Comparison of ENCODE assay signal across 28 cellular contexts in the genomic region with DNA sequence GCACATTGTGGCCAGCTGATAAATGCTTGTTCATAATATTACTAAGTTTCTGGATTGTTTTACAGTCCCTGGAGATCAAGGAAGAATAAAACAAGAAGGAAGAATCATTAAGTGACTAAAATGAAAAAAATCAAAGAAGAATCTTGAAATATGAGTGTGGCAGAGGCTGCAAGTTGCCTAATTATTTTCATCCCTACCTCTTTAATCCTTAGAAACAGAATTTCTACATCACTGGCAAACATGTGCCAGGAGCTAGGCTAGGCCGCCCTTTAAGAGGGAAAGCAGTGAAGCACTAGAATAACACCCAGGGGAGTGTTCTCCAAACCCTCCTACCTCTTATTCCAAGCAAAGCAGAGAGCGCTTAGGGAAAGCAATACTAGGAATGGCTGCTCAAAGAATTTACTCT.
DNase-seq lines count a peak whose midpoint lies in the region; ATAC-seq, FAIRE-seq and TF ChIP-seq lines count a peak whose summit lies in the region.
"Had no signal": no experiment of that assay in that cellular context is flagged by ENCODE, and none has a peak within 500 bp of the region (broad histone marks: within the 10 kb centered on the region; RNA-seq: fewer than 3 reads in every experiment).

No MANE protein-coding gene starts in this region.

- POLR2A ChIA-PET in HepG2 (lab: Yijun Ruan, JAX) (no interaction called here), H1 (lab: Charles Lee; ENCODE audit: partially characterized antibody) (interaction anchor here (1.2 kb wide), 2 partner anchors 10 to 16 kb away, joined by 3 read pairs; no protein-coding TSS in a partner anchor)
- POLR2A ChIA-PET in activated CD4-positive, alpha-beta T cell treated with anti-CD3 and anti-CD28 coated beads, Interleukin-2, amount 10 ng/mL, durations not matched to agents 7 days and 5 days (lab: Charles Lee) = no interaction called here

- H3K27me3 ChIP-seq in liver (ENCODE audit: control insufficient read depth in 4 of 4, insufficient read depth in 4 of 4, low read length in 3 of 4) = no peaks in the 10 kb centered on the region
- H3K27me3 ChIP-seq in HepG2 (ENCODE audit: control insufficient read depth in 1 of 2, insufficient read depth in 2 of 2, low read length in 2 of 2) = no peaks in the 10 kb centered on the region
- no peaks in the 10 kb centered on the region for H3K27me3 ChIP-seq in H1 (replicated peaks in 1 of 4; ENCODE audit: control insufficient read depth in 3 of 4, extremely low read depth in 1 of 4, insufficient read depth in 3 of 4, low read length in 3 of 4)
- H3K27me3 ChIP-seq: ascending aorta, esophagus muscularis mucosa, stomach, vagina had no signal

- H3K27me3 Mint-ChIP-seq in activated CD4-positive, alpha-beta T cell treated with anti-CD3 and anti-CD28 coated beads, Interleukin-2, amount 10 ng/mL, durations not matched to agents 7 days and 5 days = no peaks in the 10 kb centered on the region
- H3K27me3 Mint-ChIP-seq: natural killer cell treated with Interleukin-12 subunit alpha and Interleukin-12 subunit beta and Interleukin-15 and Interleukin-18, amount 100 ng/mL, for 72 hours had no signal

- H3K4ac ChIP-seq in H1 (replicated peaks; ENCODE audit: insufficient read length, low read depth, low read length) = no peak overlapping the region

- H2AFZ ChIP-seq in HepG2 (ENCODE audit: low read length) (no peak overlapping the region), H1 (ENCODE audit: low read length) (no peak overlapping the region)

- intact Hi-C loops in HepG2 (cut with micrococcal nuclease; ENCODE audit: unreplicated experiment) = no loop called here

- no peak overlapping the region for H2BK15ac ChIP-seq in H1 (ENCODE audit: low read length)

- H3K9me3 Mint-ChIP-seq in activated CD4-positive, alpha-beta T cell treated with anti-CD3 and anti-CD28 coated beads, Interleukin-2, amount 10 ng/mL, durations not matched to agents 7 days and 5 days = no peaks in the 10 kb centered on the region
- H3K9me3 Mint-ChIP-seq: activated T-cell treated with anti-CD3 and anti-CD28 coated beads, Interleukin-2, amount 50 U/mL, for 4 hours; CD8-positive, alpha-beta T cell; natural killer cell treated with Interleukin-12 subunit alpha and Interleukin-12 subunit beta and Interleukin-15 and Interleukin-18, amount 100 ng/mL, for 72 hours; T-helper 1 cell treated with Interleukin-12 subunit alpha and Interleukin-12 subunit beta and Interleukin-4 antibody, amounts not matched to agents 30 μg/mL and 1 μg/mL, for 36 hours had no signal

- H4K8ac ChIP-seq in H1 (ENCODE audit: extremely low read depth, insufficient read depth, low read length) = no peak overlapping the region

- no peak overlapping the region for H2BK5ac ChIP-seq in H1 (ENCODE audit: low read depth, low read length)

- H3K4me1 ChIP-seq in liver (ENCODE audit: control insufficient read depth in 4 of 4, insufficient read depth in 4 of 4, low read length in 3 of 4) (peaks cover 4 to 31% (median 14%) of the 10 kb centered on the region in 4 donors), HepG2 (ENCODE audit: insufficient read depth, low read length) (peaks cover 26% of the 10 kb centered on the region), H1 (replicated peaks in 1 of 4; ENCODE audit: control insufficient read depth in 3 of 4, insufficient read depth in 4 of 4, low read length in 3 of 4) (peaks cover 0 to 2% (median under 1%) of the 10 kb centered on the region in 4 experiments; a peak in 3 of 7 replicates)
- H3K4me1 ChIP-seq: vagina had no signal

- no peak overlapping the region for H3K23ac ChIP-seq in H1 (ENCODE audit: insufficient read length)

- H3K79me2 ChIP-seq in HepG2 (ENCODE audit: insufficient read depth, low read length) (peaks cover 78% of the 10 kb centered on the region), H1 (ENCODE audit: control insufficient read depth in 1 of 2, insufficient read depth in 2 of 2, low read length in 2 of 2) (peaks cover 0 to 43% of the 10 kb centered on the region in 2 experiments; a peak in 2 of 4 replicates)

- H4K91ac ChIP-seq in H1 (replicated peaks; ENCODE audit: insufficient read length, low read length) = no peak overlapping the region

- TF ChIP-seq RAD21 in liver (IDR thresholded peaks at IDR 0.05) = no peak
- TF ChIP-seq RAD21 in HepG2 (CRISPR knock-in tag; IDR thresholded peaks at IDR 0.05) = no peak
- TF ChIP-seq RAD21 in H1 (IDR thresholded peaks at IDR 0.05 in 1 of 2, conservative IDR thresholded peaks at IDR 0.05 in 1 of 2; ENCODE audit: low read depth in 2 of 2, low read length in 2 of 2) = no peak

- H3K36me3 Mint-ChIP-seq in activated CD4-positive, alpha-beta T cell treated with anti-CD3 and anti-CD28 coated beads, Interleukin-2, amount 10 ng/mL, durations not matched to agents 7 days and 5 days (ENCODE audit: low read depth) = no peaks in the 10 kb centered on the region
- H3K36me3 Mint-ChIP-seq: CD8-positive, alpha-beta T cell; natural killer cell treated with Interleukin-12 subunit alpha and Interleukin-12 subunit beta and Interleukin-15 and Interleukin-18, amount 100 ng/mL, for 72 hours had no signal

- no peak overlapping the region for H2BK120ac ChIP-seq in H1 (replicated peaks; ENCODE audit: low read depth, low read length)

- TF ChIP-seq POLR2A in HepG2 (IDR thresholded peaks at IDR 0.05; ENCODE audit: insufficient read depth in 1 of 2, low read depth in 2 of 2, low read length in 2 of 2) (no peak), H1 (IDR thresholded peaks at IDR 0.05; ENCODE audit: control extremely low read depth in 1 of 2, low read depth in 2 of 2, low read length in 2 of 2) (no peak)

- H3K27ac Mint-ChIP-seq in activated CD4-positive, alpha-beta T cell treated with anti-CD3 and anti-CD28 coated beads, Interleukin-2, amount 10 ng/mL, durations not matched to agents 7 days and 5 days = no peak overlapping the region
- H3K27ac Mint-ChIP-seq: activated CD8-positive, alpha-beta T cell treated with anti-CD3 and anti-CD28 coated beads, Interleukin-2, amount 10 ng/mL, durations not matched to agents 7 days and 5 days; CD8-positive, alpha-beta T cell; natural killer cell treated with Interleukin-12 subunit alpha and Interleukin-12 subunit beta and Interleukin-15 and Interleukin-18, amount 100 ng/mL, for 72 hours; T-helper 1 cell treated with Interleukin-12 subunit alpha and Interleukin-12 subunit beta and Interleukin-4 antibody, amounts not matched to agents 30 μg/mL and 1 μg/mL, for 36 hours had no signal

- TF ChIP-seq CTCF in liver (IDR thresholded peaks at IDR 0.05; ENCODE audit: low read depth, low read length, missing input control) (no peak), HepG2 (CRISPR knock-in tag; IDR thresholded peaks at IDR 0.05) (no peak), H1 (IDR thresholded peaks at IDR 0.05; ENCODE audit: control extremely low read depth in 1 of 3, insufficient read depth in 1 of 3, low read depth in 1 of 3, low read length in 3 of 3) (no peak)

- H3K36me3 ChIP-seq in liver (ENCODE audit: control insufficient read depth in 4 of 4, insufficient read depth in 3 of 4, low read depth in 1 of 4, low read length in 3 of 4) (no peaks in the 10 kb centered on the region), HepG2 (replicated peaks in 1 of 2; ENCODE audit: control insufficient read depth in 1 of 2, insufficient read depth in 2 of 2, low read length in 2 of 2) (no peaks in the 10 kb centered on the region; a peak in 1 of 5 replicates), H1 (ENCODE audit: control insufficient read depth in 2 of 4, insufficient read depth in 4 of 4, low read length in 3 of 4) (no peaks in the 10 kb centered on the region)
- H3K36me3 ChIP-seq: ascending aorta, esophagus muscularis mucosa, stomach, vagina had no signal

- DNase-seq in HepG2 (ENCODE audit: low spot score) (no peak), H1 (ENCODE audit: low read depth in 1 of 2, low spot score in 2 of 2) (no peak), myocyte (ENCODE audit: low read depth) (peak; percentile 29), SKM-1 (lab: John Stamatoyannopoulos, UW; ENCODE audit: unreplicated experiment) (no peak), NCI-H510A (lab: John Stamatoyannopoulos, UW) (no peak)
- DNase-seq in activated CD4-positive, alpha-beta T cell treated with anti-CD3 and anti-CD28 coated beads, Interleukin-2, amount 10 ng/mL, durations not matched to agents 7 days and 5 days = no peak
- DNase-seq: activated CD4-positive, CD25-positive, alpha-beta regulatory T cell; activated CD8-positive, alpha-beta T cell treated with anti-CD3 and anti-CD28 coated beads, Interleukin-2, amount 10 ng/mL, durations not matched to agents 7 days and 5 days; activated naive CD4-positive, alpha-beta T cell treated with anti-CD3 and anti-CD28 coated beads, Interleukin-2, amount 50 U/mL, for 16 hours; activated T-cell treated with anti-CD3 and anti-CD28 coated beads, Interleukin-2, amount 50 U/mL, for 4 hours; CD8-positive, alpha-beta T cell; cerebellar nuclear complex; DMS79 treated with DMSO at 0.1 percent for 48 hours; effector CD4-positive, alpha-beta T cell; head of caudate nucleus; NCI-H1105; NCI-H2081 treated with DMSO at 0.1 percent for 48 hours; NCI-H526 treated with DMSO at 0.1 percent for 48 hours; posterior cingulate gyrus; stimulated activated CD4-positive, alpha-beta T cell treated with anti-CD3 and anti-CD28 coated beads, Interleukin-4, amount 100 ng/mL, for 24 hours; stomach had no signal

- CTCF ChIA-PET in HepG2 (lab: Yijun Ruan, JAX; ENCODE audit: low intra/inter-chr PET ratio, low total read pairs) (no interaction called here), H1 (lab: Charles Lee; ENCODE audit: partially characterized antibody) (no interaction called here)
- CTCF ChIA-PET in activated CD4-positive, alpha-beta T cell treated with anti-CD3 and anti-CD28 coated beads, Interleukin-2, amount 10 ng/mL, durations not matched to agents 7 days and 5 days (lab: Charles Lee) = no interaction called here

- H4K20me1 ChIP-seq in HepG2 (ENCODE audit: insufficient read depth, low read length) (0 out of 2 replicates have a peak, but pooled peaks cover 9% of the 10 kb centered on the region), H1 (replicated peaks in 1 of 2; ENCODE audit: control insufficient read depth in 1 of 2, insufficient read depth in 2 of 2, low read length in 2 of 2) (no peaks in the 10 kb centered on the region)

- H3K4me3 ChIP-seq in liver (ENCODE audit: low read depth in 1 of 3, low read length in 3 of 3) (no peak overlapping the region), HepG2 (replicated peaks in 1 of 3; ENCODE audit: insufficient read depth in 1 of 3, low read depth in 2 of 3, low read length in 3 of 3) (no peak overlapping the region), H1 (ENCODE audit: extremely low read depth in 1 of 4, insufficient read depth in 2 of 4, low read depth in 3 of 4, low read length in 4 of 4) (no peak overlapping the region)
- H3K4me3 ChIP-seq: ascending aorta, esophagus muscularis mucosa, stomach, vagina had no signal

- WGBS in liver = 93% methylated on average over 2 of the region's 2 CpGs
- WGBS in HepG2 (ENCODE audit: low lambda C conversion rate) = 96% methylated on average over 2 of the region's 2 CpGs
- WGBS in H1 (ENCODE audit: extremely low coverage in 1 of 2, insufficient coverage in 1 of 2, insufficient read length in 1 of 2, insufficient replicate concordance in 2 of 2, low coverage in 1 of 2, low lambda C conversion rate in 2 of 2, missing lambda C conversion rate in 1 of 2), 2 experiments = 83% methylated on average over 2 of the region's 2 CpGs; no CpG with 5 or more reads in 1 of the 2 experiments

- no peaks in the 10 kb centered on the region; the same call in none of the 2 replicates for H3K79me1 ChIP-seq in H1 (ENCODE audit: low read depth, low read length)

- no peak overlapping the region for H2BK12ac ChIP-seq in H1 (ENCODE audit: low read depth, low read length)

- in situ Hi-C loops in HepG2 (cut with HindIII; ENCODE audit: extremely low pct_ligation_motif_present, low pct_unique_long_range_greater_than_20kb) = no loop called here

- BruUV-seq in HepG2 (replicated peaks; lab: Mats Ljungman, UMichigan) = no TSS peak

- peak overlapping the region; percentile 8 to 64 for H3K27ac ChIP-seq in liver (ENCODE audit: low read depth in 1 of 2, low read length in 2 of 2)
- H3K27ac ChIP-seq in HepG2 (ENCODE audit: extremely low read length, insufficient read depth, low read length) = no peak overlapping the region
- H3K27ac ChIP-seq in H1 (ENCODE audit: low read depth, low read length) = no peak overlapping the region
- H3K27ac ChIP-seq: ascending aorta, esophagus muscularis mucosa, stomach, vagina had no signal

- no peak overlapping the region for H2BK20ac ChIP-seq in H1 (ENCODE audit: low read length)

- H3K18ac ChIP-seq in H1 (ENCODE audit: extremely low read depth, low read length) = no peak overlapping the region

- no peak overlapping the region for H3K56ac ChIP-seq in H1 (replicated peaks; ENCODE audit: insufficient read length, low read depth, low read length)

- no peak overlapping the region for H3K4me3 Mint-ChIP-seq in activated CD4-positive, alpha-beta T cell treated with anti-CD3 and anti-CD28 coated beads, Interleukin-2, amount 10 ng/mL, durations not matched to agents 7 days and 5 days
- H3K4me3 Mint-ChIP-seq: activated CD8-positive, alpha-beta T cell treated with anti-CD3 and anti-CD28 coated beads, Interleukin-2, amount 10 ng/mL, durations not matched to agents 7 days and 5 days; activated T-cell treated with anti-CD3 and anti-CD28 coated beads, Interleukin-2, amount 50 U/mL, for 4 hours; CD8-positive, alpha-beta T cell; natural killer cell treated with Interleukin-12 subunit alpha and Interleukin-12 subunit beta and Interleukin-15 and Interleukin-18, amount 100 ng/mL, for 72 hours; T-helper 1 cell treated with Interleukin-12 subunit alpha and Interleukin-12 subunit beta and Interleukin-4 antibody, amounts not matched to agents 30 μg/mL and 1 μg/mL, for 36 hours had no signal

- TF ChIP-seq EP300 in HepG2 (IDR thresholded peaks at IDR 0.05; ENCODE audit: low read depth in 2 of 2, low read length in 2 of 2) (no peak), HepG2 (CRISPR knock-in tag; IDR thresholded peaks at IDR 0.05; ENCODE audit: borderline replicate concordance) (no peak), H1 (IDR thresholded peaks at IDR 0.05; ENCODE audit: borderline replicate concordance in 1 of 2, low read depth in 2 of 2, low read length in 2 of 2) (no peak)

- no peak overlapping the region for H2AK5ac ChIP-seq in H1 (ENCODE audit: low read depth, low read length)

- ATAC-seq in HepG2 (no peak; the same call in 2 of the 3 replicates), GM18861 (IDR thresholded peaks at IDR 0.05; ENCODE audit: unreplicated experiment) (no peak)
- ATAC-seq: activated CD8-positive, alpha-beta T cell treated with anti-CD3 and anti-CD28 coated beads, Interleukin-2, amount 10 ng/mL, durations not matched to agents 7 days and 5 days; activated T-cell treated with anti-CD3 and anti-CD28 coated beads, Interleukin-2, amount 50 U/mL, for 4 hours; CD8-positive, alpha-beta T cell; natural killer cell treated with Interleukin-12 subunit alpha and Interleukin-12 subunit beta and Interleukin-15 and Interleukin-18, amount 100 ng/mL, for 72 hours had no signal

- H3K9me3 ChIP-seq in liver (ENCODE audit: control insufficient read depth in 4 of 4, low read length in 3 of 4) (no peaks in the 10 kb centered on the region), HepG2 (ENCODE audit: low read length) (no peaks in the 10 kb centered on the region), H1 (ENCODE audit: insufficient read depth in 2 of 2, low read depth in 1 of 2, low read length in 1 of 2) (no peaks in the 10 kb centered on the region)
- H3K9me3 ChIP-seq: ascending aorta, esophagus muscularis mucosa, stomach, vagina had no signal

- H3K4me1 Mint-ChIP-seq in activated CD4-positive, alpha-beta T cell treated with anti-CD3 and anti-CD28 coated beads, Interleukin-2, amount 10 ng/mL, durations not matched to agents 7 days and 5 days = peaks cover 2% of the 10 kb centered on the region

- no peak overlapping the region for H4K5ac ChIP-seq in H1 (ENCODE audit: insufficient read length, low read depth, low read length)

- FAIRE-seq in HepG2 (lab: Jason Lieb, UNC) (no peak), H1 (lab: Jason Lieb, UNC) (peak; percentile 55)

- H3K9ac ChIP-seq in liver (ENCODE audit: low read depth in 1 of 2, low read length in 2 of 2) (no peak overlapping the region), HepG2 (ENCODE audit: insufficient read depth, low read depth, low read length) (no peak overlapping the region), H1 (replicated peaks in 1 of 4; ENCODE audit: extremely low read depth in 1 of 4, low read depth in 3 of 4, low read length in 3 of 4) (no peak overlapping the region; a peak in 1 of 7 replicates)

- no peak overlapping the region for H3K14ac ChIP-seq in H1 (ENCODE audit: insufficient read length)

- H3K23me2 ChIP-seq in H1 (ENCODE audit: low read depth, low read length) = no peaks in the 10 kb centered on the region

- H3K4me2 ChIP-seq in HepG2 (ENCODE audit: low read depth, low read length) (no peak overlapping the region), H1 (ENCODE audit: insufficient read depth in 1 of 2, low read depth in 2 of 2, low read length in 2 of 2) (no peak overlapping the region)

Comparison
In these comparisons a context has a peak if more than half of its experiments do, and no peak if none do; other contexts are left out.
1. H3K27ac ChIP-seq: peak in liver (2 of 2); none in HepG2 (single experiment) and H1 (single experiment).